Comparison of ENCODE assay signal across 13 cellular contexts in the genomic region with DNA sequence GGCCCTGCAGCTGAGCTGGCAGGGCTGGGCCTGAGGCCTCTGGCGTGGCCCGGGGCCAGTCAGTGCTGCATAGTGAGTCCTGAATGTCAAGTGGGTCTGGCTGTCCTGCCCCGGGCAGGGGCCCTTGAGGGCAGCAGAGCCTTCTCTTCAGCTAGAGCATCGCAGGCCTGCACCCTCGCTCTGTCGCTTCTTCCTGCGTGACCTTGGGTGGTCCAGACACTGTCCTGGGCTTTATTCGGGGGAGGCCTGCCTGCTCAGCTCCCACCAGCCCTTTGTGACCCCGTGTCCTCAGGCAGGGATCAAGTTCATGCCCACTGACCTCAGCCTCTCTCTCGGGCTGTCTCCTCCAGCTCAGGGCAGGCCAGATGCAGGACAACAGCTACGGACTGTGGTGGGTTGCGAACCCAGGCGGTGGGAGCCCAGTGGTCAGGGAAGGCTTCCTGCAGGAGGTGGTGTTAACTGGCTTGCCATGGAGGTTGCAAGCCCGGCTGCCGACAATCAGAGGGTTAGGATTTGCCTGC. TPM values are rescaled to one million over a fixed set of nuclear protein-coding genes. Genes with fewer than 3 reads are reported as not detected.
A peak's percentile ranks its signal among the peaks of the same experiment; 100 is the strongest.
DNase-seq lines count a peak whose midpoint lies in the region; ATAC-seq, FAIRE-seq and TF ChIP-seq lines count a peak whose summit lies in the region.
"Had no signal": no experiment of that assay in that cellular context is flagged by ENCODE, and none has a peak within 500 bp of the region (broad histone marks: within the 10 kb centered on the region; RNA-seq: fewer than 3 reads in every experiment).

No MANE protein-coding gene starts in this region.

- H3K79me2 ChIP-seq in K562 (ENCODE audit: control insufficient read depth, insufficient read depth, low read length): no peaks in the 10 kb centered on the region; the same call in 2 of the 3 replicates

- H2AK5ac ChIP-seq in IMR-90 (ENCODE audit: low read depth, low read length): peak overlapping the region; percentile 82
- peak overlapping the region; percentile 21 for H2AK5ac ChIP-seq in mesenchymal stem cell (ENCODE audit: low read length, severe bottlenecking)

- H2BK15ac ChIP-seq in IMR-90 (ENCODE audit: low read depth, low read length) (no peak overlapping the region), mesenchymal stem cell (ENCODE audit: low read depth, poor library complexity, severe bottlenecking) (peak overlapping the region; percentile 17)

- peak overlapping the region; percentile 68 for H2AK9ac ChIP-seq in IMR-90 (replicated peaks; ENCODE audit: low read depth, low read length, poor library complexity)

- no peak overlapping the region for H2BK20ac ChIP-seq in IMR-90 (ENCODE audit: low read depth, low read length)

- no TSS peak for BruUV-seq in IMR-90 (replicated peaks; lab: Mats Ljungman, UMichigan)
- no TSS peak for BruUV-seq in K562 (replicated peaks; lab: Mats Ljungman, UMichigan)

- H3K36me3 ChIP-seq in IMR-90 (ENCODE audit: control insufficient read depth, insufficient read depth, low read length) (peaks cover 1% of the 10 kb centered on the region; the same call in 1 of the 2 replicates), K562 (ENCODE audit: control insufficient read depth, insufficient read depth, low read length) (no peaks in the 10 kb centered on the region), mesenchymal stem cell (ENCODE audit: control insufficient read depth in 1 of 2, insufficient read depth in 2 of 2, low read depth in 1 of 2, low read length in 2 of 2) (peaks cover 4 to 50% of the 10 kb centered on the region in 2 experiments), thyroid gland (no peaks in the 10 kb centered on the region)

- ATAC-seq in IMR-90 (ENCODE audit: low read depth): no peak
- no peak for ATAC-seq in K562
- no peak for ATAC-seq in activated CD4-positive, CD25-positive, alpha-beta regulatory T cell treated with anti-CD3 and anti-CD28 coated beads, Interleukin-2, amount 50 U/mL, for 24 hours
- ATAC-seq in HG02759 (IDR thresholded peaks at IDR 0.05; ENCODE audit: unreplicated experiment): no peak

- TF ChIP-seq POLR2A in IMR-90 (IDR thresholded peaks at IDR 0.05; ENCODE audit: low read depth, low read length) (no peak), K562 (conservative IDR thresholded peaks at IDR 0.05) (no peak), thyroid gland (IDR thresholded peaks at IDR 0.05) (no peak)

- DNase-seq in IMR-90 (no peak), K562 (ENCODE audit: extremely low read depth in 1 of 4, low spot score in 3 of 4) (no peak), mesenchymal stem cell (no peak), thyroid gland (peak in 1 of 2 donors; percentile 41), GM03348 (ENCODE audit: low spot score) (no peak)
- DNase-seq: activated CD4-positive, alpha-beta T cell treated with anti-CD3 and anti-CD28 coated beads, Interleukin-2, amount 10 ng/mL, durations not matched to agents 7 days and 5 days; activated T-cell treated with anti-CD3 and anti-CD28 coated beads, Interleukin-2, amount 50 U/mL, for 48 hours; amniotic stem cell; NCI-H2081 treated with DMSO at 0.1 percent for 48 hours; testis had no signal

- H3K79me1 ChIP-seq in IMR-90 (ENCODE audit: low read depth in 1 of 2, low read length in 2 of 2) (peaks cover 10 to 78% of the 10 kb centered on the region in 2 experiments; a peak in 3 of 4 replicates), mesenchymal stem cell (replicated peaks; ENCODE audit: low read length, poor library complexity, severe bottlenecking) (no peaks in the 10 kb centered on the region)

- H3K4me1 ChIP-seq in IMR-90 (ENCODE audit: control insufficient read depth, insufficient read depth, low read length): peaks cover 51% of the 10 kb centered on the region
- peaks cover 18 to 87% of the 10 kb centered on the region in 2 experiments for H3K4me1 ChIP-seq in K562 (replicated peaks in 1 of 2; ENCODE audit: control insufficient read depth in 2 of 2, insufficient read depth in 2 of 2, low read length in 2 of 2)
- H3K4me1 ChIP-seq in mesenchymal stem cell (ENCODE audit: control insufficient read depth, insufficient read depth, low read depth, low read length): peaks cover 70% of the 10 kb centered on the region
- H3K4me1 ChIP-seq in thyroid gland: peaks cover 75 to 88% of the 10 kb centered on the region in 2 donors

- no peak for TF ChIP-seq CTCF in IMR-90 (conservative IDR thresholded peaks at IDR 0.05; ENCODE audit: low read depth, low read length)
- TF ChIP-seq CTCF in K562 (IDR thresholded peaks at IDR 0.05 in 2 of 3, conservative IDR thresholded peaks at IDR 0.05 in 1 of 3; ENCODE audit: insufficient read depth in 2 of 3, low read depth in 1 of 3, low read length in 3 of 3): no peak
- TF ChIP-seq CTCF in thyroid gland (IDR thresholded peaks at IDR 0.05): no peak

- H3K23ac ChIP-seq in IMR-90 (ENCODE audit: low read depth, low read length) (peak overlapping the region; percentile 35), mesenchymal stem cell (ENCODE audit: low read length in 2 of 2) (no peak overlapping the region)

- POLR2A ChIA-PET in IMR-90 (lab: Charles Lee; ENCODE audit: unreplicated experiment) (no interaction called here), K562 (lab: Yijun Ruan, JAX) (interaction anchor here (0.6 to 2.3 kb wide), 5 partner anchors 10 to 133 kb away, joined by 3 to 6 read pairs (median 5); no protein-coding TSS in a partner anchor)

- H3K56ac ChIP-seq in IMR-90 (ENCODE audit: extremely low read depth, insufficient read depth, low read length): no peak overlapping the region

- H3K18ac ChIP-seq in IMR-90 (ENCODE audit: low read depth, low read length) (no peak overlapping the region), mesenchymal stem cell (ENCODE audit: low read depth in 1 of 2, low read length in 2 of 2) (peak overlapping the region in 1 of 2 experiments; percentile 61)

- no peak overlapping the region for H3K4me3 ChIP-seq in IMR-90 (ENCODE audit: insufficient read depth, low read depth, low read length)
- H3K4me3 ChIP-seq in K562: no peak overlapping the region
- peak overlapping the region in 1 of 2 experiments; percentile 23 for H3K4me3 ChIP-seq in mesenchymal stem cell (ENCODE audit: insufficient read depth in 1 of 2, low read depth in 1 of 2, low read length in 2 of 2)
- H3K4me3 ChIP-seq in thyroid gland (replicated peaks in 1 of 3): no peak overlapping the region
- H3K4me3 ChIP-seq: testis had no signal

- H2BK5ac ChIP-seq in IMR-90 (ENCODE audit: low read depth, low read length, poor library complexity, severe bottlenecking) (no peak overlapping the region), mesenchymal stem cell (ENCODE audit: low read depth, low read length, poor library complexity, severe bottlenecking) (peak overlapping the region; percentile 51)

- no peak overlapping the region for H3K27ac ChIP-seq in IMR-90 (ENCODE audit: insufficient read depth, low read length)
- no peak overlapping the region for H3K27ac ChIP-seq in K562 (ENCODE audit: extremely low read depth, low read depth, low read length)
- peak overlapping the region; percentile 99 for H3K27ac ChIP-seq in mesenchymal stem cell (ENCODE audit: low read length, poor library complexity, severe bottlenecking)
- H3K27ac ChIP-seq in thyroid gland: peak overlapping the region; percentile 88 to 95 (median 88)

- H3K4ac ChIP-seq in IMR-90 (ENCODE audit: low read depth, low read length) (peak overlapping the region; percentile 33), mesenchymal stem cell (ENCODE audit: low read depth in 1 of 2, low read length in 2 of 2) (no peak overlapping the region)

- TF ChIP-seq RAD21 in IMR-90 (IDR thresholded peaks at IDR 0.05; ENCODE audit: low read length) (no peak), K562 (CRISPR knock-in tag; conservative IDR thresholded peaks at IDR 0.05 in 1 of 2, IDR thresholded peaks at IDR 0.05 in 1 of 2) (no peak)

- no peak overlapping the region for H3K9ac ChIP-seq in IMR-90 (ENCODE audit: low read depth, low read length)
- H3K9ac ChIP-seq in K562 (ENCODE audit: insufficient read depth in 1 of 2, low read depth in 2 of 2, low read length in 2 of 2): no peak overlapping the region
- no peak overlapping the region for H3K9ac ChIP-seq in mesenchymal stem cell (ENCODE audit: low read length)

- H4K20me1 ChIP-seq in IMR-90 (ENCODE audit: insufficient read depth, low read length): peaks cover 71% of the 10 kb centered on the region
- peaks cover 15% of the 10 kb centered on the region for H4K20me1 ChIP-seq in K562 (replicated peaks; ENCODE audit: control insufficient read depth, insufficient read depth, low read length)

- no peak for TF ChIP-seq EP300 in K562 (IDR thresholded peaks at IDR 0.05; ENCODE audit: low read length)

- WGBS in IMR-90 (ENCODE audit: extremely low coverage in 2 of 2, insufficient read length in 1 of 2), 2 experiments: 100% methylated on average over 3 of the region's 15 CpGs; no CpG with 5 or more reads in 1 of the 2 experiments
- WGBS in K562 (ENCODE audit: insufficient coverage, low coverage, missing lambda C conversion rate): 71% methylated on average over 15 of the region's 15 CpGs
- 92% methylated on average over 15 of the region's 15 CpGs for WGBS in mesenchymal stem cell
- WGBS in thyroid gland, 2 donors: 87 to 100% methylated on average over 3 to 5 of the region's 15 CpGs

- H2BK120ac ChIP-seq in IMR-90 (ENCODE audit: low read depth, low read length): peak overlapping the region; percentile 22; the same call in 1 of the 2 replicates
- no peak overlapping the region for H2BK120ac ChIP-seq in mesenchymal stem cell (ENCODE audit: low read depth, low read length)

- in situ Hi-C loops in IMR-90 (cut with MboI; ENCODE audit: low sequenced_read_pairs) (no loop called here), K562 (cut with MboI) (no loop called here)

- no peak overlapping the region for H4K91ac ChIP-seq in IMR-90 (ENCODE audit: insufficient read depth, low read depth, low read length)
- H4K91ac ChIP-seq in mesenchymal stem cell (ENCODE audit: low read length): peak overlapping the region; percentile 6

- H3K14ac ChIP-seq in IMR-90 (replicated peaks; ENCODE audit: low read depth, low read length): no peak overlapping the region
- peak overlapping the region in 1 of 2 experiments; percentile 29 for H3K14ac ChIP-seq in mesenchymal stem cell (ENCODE audit: low read length in 2 of 2)

- H3K27me3 ChIP-seq in IMR-90 (ENCODE audit: control insufficient read depth, insufficient read depth, low read length): no peaks in the 10 kb centered on the region
- H3K27me3 ChIP-seq in K562 (ENCODE audit: control insufficient read depth in 2 of 2, insufficient read depth in 2 of 2, low read length in 2 of 2): no peaks in the 10 kb centered on the region; a peak in 1 of 5 replicates
- no peaks in the 10 kb centered on the region for H3K27me3 ChIP-seq in mesenchymal stem cell (ENCODE audit: control insufficient read depth in 1 of 2, insufficient read depth in 1 of 2, low read length in 2 of 2)
- H3K27me3 ChIP-seq in thyroid gland: no peaks in the 10 kb centered on the region
- H3K27me3 ChIP-seq: testis had no signal

- CTCF ChIA-PET in IMR-90 (lab: Yijun Ruan, JAX): no interaction called here
- CTCF ChIA-PET in K562 (lab: Yijun Ruan, JAX; ENCODE audit: low intra/inter-chr PET ratio): no interaction called here

- H3K4me2 ChIP-seq in IMR-90 (ENCODE audit: low read depth, low read length) (no peak overlapping the region), K562 (ENCODE audit: insufficient read depth, low read length) (no peak overlapping the region), mesenchymal stem cell (ENCODE audit: low read length, poor library complexity, severe bottlenecking) (peak overlapping the region; percentile 67)

- H4K5ac ChIP-seq in IMR-90 (ENCODE audit: low read depth, low read length): no peak overlapping the region

- H2BK12ac ChIP-seq in mesenchymal stem cell (ENCODE audit: low read length in 2 of 2): no peak overlapping the region

- H2AFZ ChIP-seq in IMR-90 (replicated peaks; ENCODE audit: low read length, poor library complexity): peak overlapping the region; percentile 35
- H2AFZ ChIP-seq in K562 (ENCODE audit: low read depth, low read length): no peak overlapping the region
- no peak overlapping the region for H2AFZ ChIP-seq in mesenchymal stem cell (ENCODE audit: low read depth, low read length)

- intact Hi-C loops in IMR-90 (cut with micrococcal nuclease) (no loop called here), K562 (cut with micrococcal nuclease) (no loop called here), thyroid gland (cut with DNase I) (no loop called here)

- dilution Hi-C loops in IMR-90 (cut with HindIII; ENCODE audit: low sequenced_read_pairs, unreplicated experiment): no loop called here

- H3K9me1 ChIP-seq in IMR-90 (ENCODE audit: insufficient read depth, low read length) (peaks cover 26% of the 10 kb centered on the region), K562 (ENCODE audit: control insufficient read depth, insufficient read depth, low read length) (no peaks in the 10 kb centered on the region)

- no peak for FAIRE-seq in K562 (lab: Jason Lieb, UNC)

- H4K8ac ChIP-seq in IMR-90 (ENCODE audit: low read depth in 2 of 2, low read length in 2 of 2): no peak overlapping the region; a peak in 1 of 4 replicates
- no peak overlapping the region for H4K8ac ChIP-seq in mesenchymal stem cell (ENCODE audit: low read length)

- H3K9me3 ChIP-seq in IMR-90 (ENCODE audit: control insufficient read depth, insufficient read depth, low read length) (no peaks in the 10 kb centered on the region), K562 (replicated peaks; ENCODE audit: control insufficient read depth, insufficient read depth, low read depth, low read length) (no peaks in the 10 kb centered on the region), mesenchymal stem cell (ENCODE audit: control insufficient read depth, low read length) (no peaks in the 10 kb centered on the region), thyroid gland (no peaks in the 10 kb centered on the region)
- H3K9me3 ChIP-seq: testis had no signal

RNA-seq across cellular contexts. Expression of a gene that starts 3.4 kb away (rescaled TPM):
- total RNA-seq in IMR-90 (2012; rRNA removed) (5.6 and 6.1 TPM in 2 replicates), K562 (2014; rRNA removed) (1.4 and 1.5 TPM in 2 replicates), K562 (2014; rRNA removed; fragmentation: Illumina TruSeq; extraction: Trizol) (0.06 and 0.11 TPM in 2 replicates), K562 (2015; rRNA removed; fragmentation: Illumina TruSeq; extraction: Trizol) (0.62 and 0.79 TPM in 2 replicates), K562 (2021) (4.9 and 5.5 TPM in 2 replicates), thyroid gland (10 to 100 TPM; 16.7 to 23.8 (median 21.4) TPM)
- polyA plus RNA-seq in IMR-90 (2012; rRNA removed) (82.6 and 106 TPM in 2 replicates), K562 (2011; rRNA removed) (1.7 and 4.5 TPM in 2 replicates), K562 (2014; fragmentation: Illumina TruSeq; extraction: Trizol) (1.1 and 2.0 TPM in 2 replicates), K562 (2014; fragmentation: Nextera tagmentation; extraction: Ambion mirVana) (under 1 TPM; 0.01 to 0.04 TPM), K562 (2014; rRNA removed) (1.1 and 1.9 TPM in 2 replicates)
- 56.1 and 135 TPM in 2 replicates for polyA plus RNA-seq in IMR-90 (2012; cell fraction: cytosol; rRNA removed)
- polyA plus RNA-seq in IMR-90 (2012; cell fraction: nucleus; rRNA removed; ENCODE audit: low replicate concordance): 100 and 222 TPM in 2 replicates
- total RNA-seq in K562 (2011; cell fraction: chromatin; rRNA removed; ENCODE audit: low replicate concordance): 4.3 and 18.5 TPM in 2 replicates
- 13.6 and 17.2 TPM in 2 replicates for total RNA-seq in K562 (2011; cell fraction: nucleolus; rRNA removed)
- 8.4 and 9.7 TPM in 2 replicates for total RNA-seq in K562 (2011; cell fraction: nucleoplasm; rRNA removed)
- polyA plus RNA-seq in K562 (2011; cell fraction: cytosol; rRNA removed): 2.7 and 5.1 TPM in 2 replicates
- 13.6 and 13.8 TPM in 2 replicates for polyA plus RNA-seq in K562 (2011; cell fraction: nucleus; rRNA removed)
- 3.5 and 7.4 TPM in 2 replicates for polyA plus RNA-seq in K562 (2012)
- polyA minus RNA-seq in K562 (2011; rRNA and poly(A)+ RNA removed): 0.96 and 1.1 TPM in 2 replicates
- 5.5 and 6.6 TPM in 2 replicates for polyA minus RNA-seq in K562 (2011; cell fraction: cytosol; rRNA and poly(A)+ RNA removed)
- polyA minus RNA-seq in K562 (2011; cell fraction: nucleus; rRNA and poly(A)+ RNA removed): 5.7 and 5.9 TPM in 2 replicates
- 198 TPM for polyA plus RNA-seq in mesenchymal stem cell (2013, experiment 1 of 2)
- 194 TPM for polyA plus RNA-seq in mesenchymal stem cell (2013, experiment 2 of 2)

RNA-seq across cellular contexts. Expression of a gene that starts 52.8 kb away (rescaled TPM):
- total RNA-seq in IMR-90 (2012; rRNA removed): 0.54 and 0.83 TPM in 2 replicates
- polyA plus RNA-seq in IMR-90 (2012; rRNA removed): 1.6 and 2.7 TPM in 2 replicates
- 0.93 and 1.5 TPM in 2 replicates for polyA plus RNA-seq in IMR-90 (2012; cell fraction: cytosol; rRNA removed)
- polyA plus RNA-seq in IMR-90 (2012; cell fraction: nucleus; rRNA removed; ENCODE audit: low replicate concordance): 1.8 and 3.4 TPM in 2 replicates
- total RNA-seq in K562 (2011; cell fraction: chromatin; rRNA removed; ENCODE audit: low replicate concordance): 0.07 and 0.12 TPM in 2 replicates
- 0.17 TPM in 1 of 2 replicates, not detected in the other for total RNA-seq in K562 (2011; cell fraction: nucleolus; rRNA removed)
- 0.07 and 0.08 TPM in 2 replicates for total RNA-seq in K562 (2011; cell fraction: nucleoplasm; rRNA removed)
- not detected in 2 replicates for total RNA-seq in K562 (2014; rRNA removed)
- total RNA-seq in K562 (2014; rRNA removed; fragmentation: Illumina TruSeq; extraction: Trizol): not detected in 2 replicates
- total RNA-seq in K562 (2015; rRNA removed; fragmentation: Illumina TruSeq; extraction: Trizol): not detected in 2 replicates
- total RNA-seq in K562 (2021): not detected in 2 replicates
- not detected in 2 replicates for polyA plus RNA-seq in K562 (2011; rRNA removed)
- polyA plus RNA-seq in K562 (2011; cell fraction: cytosol; rRNA removed): not detected in 2 replicates
- not detected in 2 replicates for polyA plus RNA-seq in K562 (2011; cell fraction: nucleus; rRNA removed)
- 0.04 and 0.08 TPM in 2 replicates for polyA plus RNA-seq in K562 (2012)
- not detected in 2 replicates for polyA plus RNA-seq in K562 (2014; fragmentation: Illumina TruSeq; extraction: Trizol)
- not detected for polyA plus RNA-seq in K562 (2014; fragmentation: Nextera tagmentation; extraction: Ambion mirVana)
- polyA plus RNA-seq in K562 (2014; rRNA removed): not detected in 2 replicates
- polyA minus RNA-seq in K562 (2011; rRNA and poly(A)+ RNA removed): 0.04 TPM in 1 of 2 replicates, not detected in the other
- polyA minus RNA-seq in K562 (2011; cell fraction: cytosol; rRNA and poly(A)+ RNA removed): not detected in 2 replicates
- not detected in 2 replicates for polyA minus RNA-seq in K562 (2011; cell fraction: nucleus; rRNA and poly(A)+ RNA removed)
- 0.06 TPM for polyA plus RNA-seq in mesenchymal stem cell (2013, experiment 1 of 2)
- polyA plus RNA-seq in mesenchymal stem cell (2013, experiment 2 of 2): 0.07 TPM
- total RNA-seq in thyroid gland: 1 to 10 TPM in 1 of 4 donors, under 1 TPM in 1, not detected in 2; 0.29 to 1.2 TPM
- total RNA-seq: MCF 10A had no signal

Comparison
In these comparisons a context has a peak if more than half of its experiments do, and no peak if none do; other contexts are left out.
1. H3K27ac ChIP-seq: peak in mesenchymal stem cell (single experiment) and thyroid gland (3 of 3); none in IMR-90 (single experiment) and K562 (single experiment).